Comparison of ENCODE assay signal across 8 cellular contexts in genomic region chr22:38718414-38718813, GRCh38. TPM values are rescaled to one million over a fixed set of nuclear protein-coding genes. Genes with fewer than 3 reads are reported as not detected.
DNase-seq lines count a peak whose midpoint lies in the region; ATAC-seq and TF ChIP-seq lines count a peak whose summit lies in the region.

No MANE protein-coding gene starts in this region.

- peak overlapping the region; percentile 4 for H3K27ac ChIP-seq in cingulate gyrus (ENCODE audit: low read depth, low read length)
- no peak overlapping the region for H3K27ac ChIP-seq in lung (ENCODE audit: low read depth in 1 of 2, low read length in 1 of 2)

- ATAC-seq in lung (ENCODE audit: insufficient read depth, low FRiP score) (peak; percentile 78), HG02973 (IDR thresholded peaks at IDR 0.05; ENCODE audit: unreplicated experiment) (no peak), HG03135 (IDR thresholded peaks at IDR 0.05; ENCODE audit: unreplicated experiment) (no peak)

- TF ChIP-seq CTCF in BE2C (IDR thresholded peaks at IDR 0.05; ENCODE audit: low read depth, low read length) (peak; percentile 66), lung (IDR thresholded peaks at IDR 0.05; ENCODE audit: control extremely low read depth, extremely low read depth) (no peak)

- peaks cover 64% of the 10 kb centered on the region for H3K36me3 ChIP-seq in BE2C
- peaks cover 18 to 35% of the 10 kb centered on the region in 2 donors for H3K36me3 ChIP-seq in lung (ENCODE audit: control insufficient read depth in 2 of 2, insufficient read depth in 2 of 2, low read length in 2 of 2)

- WGBS in lung, 2 donors: 37 to 63% methylated on average over 6 of the region's 6 CpGs

- H3K27me3 ChIP-seq in BE2C (no peaks in the 10 kb centered on the region), lung (ENCODE audit: control insufficient read depth, insufficient read depth) (no peaks in the 10 kb centered on the region)

- H3K4me1 ChIP-seq in BE2C (peaks cover 6% of the 10 kb centered on the region), lung (ENCODE audit: control insufficient read depth in 2 of 2, insufficient read depth in 2 of 2, low read length in 2 of 2) (peaks cover 6 to 16% of the 10 kb centered on the region in 2 donors)

- no peaks in the 10 kb centered on the region for H3K9me3 ChIP-seq in BE2C
- H3K9me3 ChIP-seq in lung (ENCODE audit: control insufficient read depth in 2 of 2, insufficient read depth in 1 of 2, low read length in 1 of 2): peaks cover 0 to 1% of the 10 kb centered on the region in 2 donors

- DNase-seq in BE2C: peak; percentile 69
- DNase-seq in LHCN-M2 (ENCODE audit: low read depth): peak; percentile 88
- peak; percentile 70 for DNase-seq in lung (ENCODE audit: low spot score)
- no peak for DNase-seq in OCI-M2 (lab: John Stamatoyannopoulos, UW; ENCODE audit: unreplicated experiment)
- DNase-seq in stimulated activated CD4-positive, alpha-beta T cell treated with anti-CD3 and anti-CD28 coated beads, Interleukin-12 subunit alpha, Interleukin-12 subunit beta, amount 100 ng/mL, for 4 hours: no peak

- H3K4me3 ChIP-seq in BE2C (ENCODE audit: low read depth, low read length) (no peak overlapping the region), lung (no peak overlapping the region)

RNA-seq across cellular contexts. Expression of gene GTPBP1, which starts 12.7 kb away (rescaled TPM):
- polyA plus RNA-seq in BE2C (2012; ENCODE audit: insufficient read depth, insufficient read length, low read depth): 60.1 TPM
- 24.5 and 26.4 TPM in 2 replicates for total RNA-seq in LHCN-M2 (2014; rRNA removed)
- polyA plus RNA-seq in LHCN-M2 (2012): 20.5 TPM
- total RNA-seq in lung: 10 to 100 TPM; 61.7 to 69.1 TPM
- 10 to 100 TPM; 24.1 to 35.8 TPM for polyA plus RNA-seq in lung

RNA-seq across cellular contexts. Expression of gene JOSD1, which starts 17.7 kb away (rescaled TPM):
- 57.1 TPM for polyA plus RNA-seq in BE2C (2012; ENCODE audit: insufficient read depth, insufficient read length, low read depth)
- total RNA-seq in LHCN-M2 (2014; rRNA removed) (54.6 and 65.0 TPM in 2 replicates), lung (10 to 100 TPM; 38.2 to 64.0 TPM)
- polyA plus RNA-seq in LHCN-M2 (2012): 33.3 TPM
- 10 to 100 TPM; 17.8 to 49.4 TPM for polyA plus RNA-seq in lung

RNA-seq across cellular contexts. Expression of gene TOMM22, which starts 36.7 kb away (rescaled TPM):
- polyA plus RNA-seq in BE2C (2012; ENCODE audit: insufficient read depth, insufficient read length, low read depth): 243 TPM
- 60.9 and 74.1 TPM in 2 replicates for total RNA-seq in LHCN-M2 (2014; rRNA removed)
- 66.0 TPM for polyA plus RNA-seq in LHCN-M2 (2012)
- total RNA-seq in lung: 10 to 100 TPM; 27.3 to 57.7 TPM
- polyA plus RNA-seq in lung: 10 to 100 TPM; 25.6 to 31.1 TPM

RNA-seq across cellular contexts. Expression of gene SUN2, which starts 37.4 kb away (rescaled TPM):
- polyA plus RNA-seq in BE2C (2012; ENCODE audit: insufficient read depth, insufficient read length, low read depth): 68.5 TPM
- total RNA-seq in LHCN-M2 (2014; rRNA removed) (136 and 140 TPM in 2 replicates), lung (100 to 1,000 TPM in 1 of 2 donors, 10 to 100 TPM in 1; 75.5 to 220 TPM)
- polyA plus RNA-seq in LHCN-M2 (2012): 58.4 TPM
- polyA plus RNA-seq in lung: 100 to 1,000 TPM in 1 of 2 donors, 10 to 100 TPM in 1; 58.6 to 138 TPM

Comparison
In these comparisons a context has a peak if more than half of its experiments do, and no peak if none do; other contexts are left out.
1. DNase-seq: peak in BE2C (single experiment), LHCN-M2 (single experiment) and lung (single experiment); none in OCI-M2 (single experiment) and stimulated activated CD4-positive, alpha-beta T cell treated with anti-CD3 and anti-CD28 coated beads, Interleukin-12 subunit alpha, Interleukin-12 subunit beta, amount 100 ng/mL, for 4 hours (single experiment).